In the genomic region with DNA sequence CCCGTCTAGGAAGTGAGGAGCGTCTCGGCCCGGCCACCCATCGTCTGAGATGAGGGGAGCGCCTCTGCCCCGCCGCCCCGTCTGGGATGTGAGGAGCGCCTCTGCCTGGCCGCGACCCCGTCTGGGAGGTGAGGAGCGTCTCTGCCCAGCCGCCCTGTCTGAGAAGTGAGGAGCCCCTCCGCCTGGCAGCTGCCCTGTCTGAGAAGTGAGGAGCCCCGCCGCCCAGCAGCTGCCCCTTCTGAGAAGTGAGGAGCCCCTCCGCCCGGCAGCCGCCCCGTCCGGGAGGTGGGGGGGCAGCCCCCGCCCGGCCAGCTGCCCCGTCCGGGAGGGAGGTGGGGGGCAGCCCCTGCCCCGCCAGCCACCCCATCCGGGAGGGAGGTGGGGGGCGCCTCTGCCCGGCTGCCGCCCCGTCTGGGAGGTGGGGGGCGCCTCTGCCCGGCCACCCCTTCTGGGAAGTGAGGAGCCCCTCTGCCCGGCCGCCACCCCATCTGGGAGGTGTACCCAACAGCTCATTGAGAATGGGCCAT, we compare ENCODE assay signal across 3 cellular contexts. TPM values are rescaled to one million over a fixed set of nuclear protein-coding genes. Genes with fewer than 3 reads are reported as not detected.
DNase-seq lines count a peak whose midpoint lies in the region; ATAC-seq, FAIRE-seq and TF ChIP-seq lines count a peak whose summit lies in the region.
"Not testable (repeated sequence)": the region's sequence is repeated elsewhere in the genome, so short reads cannot be mapped to it uniquely, and the experiment has no call there.

No MANE protein-coding gene starts in this region.

- not testable (repeated sequence) for H3K4me1 ChIP-seq in right cardiac atrium (ENCODE audit: control insufficient read depth, insufficient read depth, low read length); kidney (ENCODE audit: control insufficient read depth in 1 of 2, insufficient read depth in 1 of 2, low read depth in 1 of 2, low read length in 2 of 2)

- H3K27ac ChIP-seq in right cardiac atrium (ENCODE audit: low read length); kidney (ENCODE audit: low read depth in 2 of 2, low read length in 2 of 2): not testable (repeated sequence)

- peak; percentile 11 for DNase-seq in activated gamma-delta T cell (lab: John Stamatoyannopoulos, UW)
- peak in 2 of 3 donors; percentile 27 to 51 for DNase-seq in right cardiac atrium
- DNase-seq in kidney = peak; percentile 48

- H3K27me3 ChIP-seq in right cardiac atrium (ENCODE audit: control insufficient read depth, insufficient read depth) = not testable (repeated sequence)

- intact Hi-C loops in right cardiac atrium (cut with DNase I); kidney (cut with DNase I): not testable (repeated sequence)

- not testable (repeated sequence) for H3K4me3 ChIP-seq in right cardiac atrium (ENCODE audit: low read length); kidney (ENCODE audit: low read length in 2 of 2)

- ATAC-seq in right cardiac atrium = not testable (repeated sequence)

- FAIRE-seq in kidney (lab: Jason Lieb, UNC) = not testable (repeated sequence)

- not testable (repeated sequence) for H3K36me3 ChIP-seq in kidney (ENCODE audit: control insufficient read depth in 1 of 2, insufficient read depth in 2 of 2, low read length in 2 of 2)

- not testable (repeated sequence) for TF ChIP-seq CTCF in kidney (IDR thresholded peaks at IDR 0.05; ENCODE audit: borderline replicate concordance, extremely low read depth, insufficient read depth)

- 97% methylated on average over 37 of the region's 37 CpGs for WGBS in right cardiac atrium

- not testable (repeated sequence) for H3K9me3 ChIP-seq in right cardiac atrium (ENCODE audit: control insufficient read depth, low read length); kidney (ENCODE audit: control insufficient read depth in 1 of 2, low read length in 2 of 2)

- H3K9ac ChIP-seq in kidney (ENCODE audit: low read length in 2 of 2) = not testable (repeated sequence)

RNA-seq across cellular contexts. Expression of a gene that starts 17.8 kb away (rescaled TPM):
- total RNA-seq in right cardiac atrium (1 to 10 TPM; 4.2 to 9.5 (median 4.7) TPM), kidney (14.4 TPM)
- polyA plus RNA-seq in right cardiac atrium (5.1 TPM), kidney (ENCODE audit: insufficient read depth, low read depth, low replicate concordance) (5.2 TPM)

RNA-seq across cellular contexts. Expression of a gene that starts 28.5 kb away (rescaled TPM):
- total RNA-seq in right cardiac atrium (10 to 100 TPM; 13.7 to 17.9 (median 16.3) TPM), kidney (19.4 TPM)
- polyA plus RNA-seq in right cardiac atrium (19.2 TPM), kidney (ENCODE audit: insufficient read depth, low read depth, low replicate concordance) (4.1 TPM)

RNA-seq across cellular contexts. Expression of a gene that starts 28.6 kb away (rescaled TPM):
- total RNA-seq in right cardiac atrium (10 to 100 TPM; 22.9 to 26.2 (median 25.5) TPM), kidney (30.3 TPM)
- polyA plus RNA-seq in right cardiac atrium (6.7 TPM), kidney (ENCODE audit: insufficient read depth, low read depth, low replicate concordance) (7.8 TPM)
